In genomic region chr9:37931586-37931985, GRCh38 we compare ENCODE assay signal across 12 cellular contexts.
"Had no signal": no experiment of that assay in that cellular context is flagged by ENCODE, and none has a peak within 500 bp of the region (broad histone marks: within the 10 kb centered on the region; RNA-seq: fewer than 3 reads in every experiment).

No MANE protein-coding gene starts in this region.

- DNase-seq: endodermal cell; heart right ventricle; hypothalamus; islet precursor cell; mammary epithelial cell; naive thymus-derived CD4-positive, alpha-beta T cell; nephron progenitor cell; small intestine; stimulated activated CD4-positive, alpha-beta T cell treated with anti-CD3 and anti-CD28 coated beads, Interleukin-12 subunit alpha, Interleukin-12 subunit beta, amount 100 ng/mL, for 4 hours; stimulated activated naive CD4-positive, alpha-beta T cell treated with Interleukin-2 at 50 U/mL for 16 hours; thyroid gland had no signal

- H3K4me3 ChIP-seq: heart right ventricle, suprapubic skin, thyroid gland had no signal
